ENCODE assay signal across 8 cellular contexts in the genomic region with DNA sequence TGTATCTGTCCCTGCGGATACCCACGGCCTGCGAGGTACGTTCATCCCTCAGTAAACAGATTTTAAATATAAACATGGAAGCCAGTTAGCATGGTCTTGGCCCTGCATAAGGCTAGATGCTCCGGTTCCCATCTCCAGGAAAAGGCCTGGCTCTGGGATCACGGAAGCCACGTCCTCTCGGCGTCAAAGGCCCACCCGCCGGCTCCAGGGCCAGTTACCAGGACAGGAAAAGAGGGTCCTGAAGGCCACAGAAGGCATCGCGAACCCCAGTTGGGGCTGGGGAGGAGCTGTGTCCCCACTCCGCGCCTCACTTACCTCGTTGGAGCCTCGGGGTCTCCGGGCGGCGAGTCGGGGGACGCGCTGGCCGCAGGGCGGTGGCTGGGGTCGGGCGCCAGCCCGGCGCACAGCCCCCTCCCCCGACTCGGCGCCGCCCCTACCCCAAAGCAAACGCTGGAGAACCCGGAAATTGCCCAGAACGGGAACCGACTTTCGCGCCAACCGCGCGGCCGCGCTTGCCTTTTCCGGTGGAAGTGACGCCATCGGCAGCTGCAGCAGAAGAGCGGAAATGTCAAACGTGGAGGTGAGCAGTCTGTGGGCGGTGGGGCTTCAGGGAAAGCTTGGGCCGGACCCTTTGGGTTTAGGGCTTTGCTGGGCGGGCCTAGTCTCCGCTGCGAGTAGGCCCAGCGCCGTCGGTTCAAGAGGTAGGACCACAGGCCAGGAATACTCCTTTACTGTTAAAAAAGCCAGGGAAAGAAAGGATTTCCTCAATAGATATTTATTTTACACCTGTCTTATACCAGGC. TPM values are rescaled to one million over a fixed set of nuclear protein-coding genes. Genes with fewer than 3 reads are reported as not detected.
DNase-seq lines count a peak whose midpoint lies in the region; ATAC-seq and TF ChIP-seq lines count a peak whose summit lies in the region.

A gene (minus strand): TSS at position 488 of the 802 bp plus-strand sequence. CDS start 814 bp downstream, outside the sequence.

- H3K4me1 ChIP-seq in BLaER1 treated with 17β-estradiol and CSF1 and Interleukin-3, amounts not matched to agents 10 nM and 100 nM = peaks cover 27 to 47% (median 40%) of the 10 kb centered on the region in 10 experiments

- peak within 1 kb of the TSS; percentile 80 to 99 (median 94) for H3K4me2 ChIP-seq in BLaER1 treated with 17β-estradiol and CSF1 and Interleukin-3, amounts not matched to agents 10 nM and 100 nM

- no peaks in the 10 kb centered on the region for H3K9me3 ChIP-seq in BLaER1 treated with 17β-estradiol and CSF1 and Interleukin-3, amounts not matched to agents 10 nM and 100 nM (replicated peaks in 1 of 11)

- H3K36me3 ChIP-seq in BLaER1 treated with 17β-estradiol and CSF1 and Interleukin-3, amounts not matched to agents 10 nM and 100 nM = peaks cover 27 to 39% (median 32%) of the 10 kb centered on the region in 11 experiments

- no peaks in the 10 kb centered on the region for H3K9me3 Mint-ChIP-seq in activated CD4-positive, alpha-beta T cell treated with anti-CD3 and anti-CD28 coated beads, Interleukin-2, amount 10 ng/mL, durations not matched to agents 24 days and 14 days

- peaks cover 27% of the 10 kb centered on the region for H3K36me3 Mint-ChIP-seq in activated CD4-positive, alpha-beta T cell treated with anti-CD3 and anti-CD28 coated beads, Interleukin-2, amount 10 ng/mL, durations not matched to agents 24 days and 14 days (ENCODE audit: low read depth)

- H3K27ac ChIP-seq in BLaER1 treated with 17β-estradiol and CSF1 and Interleukin-3, amounts not matched to agents 10 nM and 100 nM = peak within 1 kb of the TSS; percentile 87 to 97 (median 95)
- H3K27ac ChIP-seq in coronary artery = peak within 1 kb of the TSS; percentile 58 to 82
- peak within 1 kb of the TSS; percentile 47 for H3K27ac ChIP-seq in layer of hippocampus (ENCODE audit: low read depth, low read length)

- H3K27ac Mint-ChIP-seq in activated CD4-positive, alpha-beta T cell treated with anti-CD3 and anti-CD28 coated beads, Interleukin-2, amount 10 ng/mL, durations not matched to agents 24 days and 14 days = peak within 1 kb of the TSS; percentile 94

- peak within 1 kb of the TSS; percentile 83 to 96 (median 93) for H3K4me3 ChIP-seq in BLaER1 treated with 17β-estradiol and CSF1 and Interleukin-3, amounts not matched to agents 10 nM and 100 nM
- peak within 1 kb of the TSS; percentile 97 for H3K4me3 ChIP-seq in coronary artery

- H3K27me3 ChIP-seq in BLaER1 treated with 17β-estradiol and CSF1 and Interleukin-3, amounts not matched to agents 10 nM and 100 nM = no peaks in the 10 kb centered on the region
- no peaks in the 10 kb centered on the region for H3K27me3 ChIP-seq in layer of hippocampus (ENCODE audit: control insufficient read depth, insufficient read depth, low read length)

- H4K20me1 ChIP-seq in BLaER1 treated with 17β-estradiol and CSF1 and Interleukin-3, amounts not matched to agents 10 nM and 100 nM = peaks cover 0 to 34% (median 9%) of the 10 kb centered on the region in 11 experiments; a peak in 9 of 22 replicates

- DNase-seq in NCI-H524 treated with DMSO at 0.1 percent for 48 hours (lab: John Stamatoyannopoulos, UW) = peak; percentile 56
- peak; percentile 98 for DNase-seq in activated CD4-positive, alpha-beta T cell treated with anti-CD3 and anti-CD28 coated beads, Interleukin-2, amount 10 ng/mL, durations not matched to agents 24 days and 14 days
- peak; percentile 82 for DNase-seq in coronary artery (ENCODE audit: low spot score)
- peak; percentile 79 to 81 for DNase-seq in stimulated activated CD4-positive, alpha-beta T cell treated with anti-CD3 and anti-CD28 coated beads, Interleukin-1b, Interleukin-23, amount 100 ng/mL, for 4 hours (ENCODE audit: low read depth in 2 of 2)

- peaks cover 26% of the 10 kb centered on the region for H3K4me1 Mint-ChIP-seq in activated CD4-positive, alpha-beta T cell treated with anti-CD3 and anti-CD28 coated beads, Interleukin-2, amount 10 ng/mL, durations not matched to agents 24 days and 14 days

- peak within 1 kb of the TSS; percentile 91 to 97 (median 96) for H3K9ac ChIP-seq in BLaER1 treated with 17β-estradiol and CSF1 and Interleukin-3, amounts not matched to agents 10 nM and 100 nM

- peak within 1 kb of the TSS; percentile 86 for H3K4me3 Mint-ChIP-seq in activated CD4-positive, alpha-beta T cell treated with anti-CD3 and anti-CD28 coated beads, Interleukin-2, amount 10 ng/mL, durations not matched to agents 24 days and 14 days

- intact Hi-C loops in activated CD4-positive, alpha-beta T cell treated with anti-CD3 and anti-CD28 coated beads, Interleukin-2, amount 10 ng/mL, durations not matched to agents 24 days and 14 days (cut with micrococcal nuclease) = loop anchor here (1.0 to 10.0 kb wide), 8 partner anchors 64 to 1245 kb away; a partner anchor contains a TSS

- H3K27me3 Mint-ChIP-seq in activated CD4-positive, alpha-beta T cell treated with anti-CD3 and anti-CD28 coated beads, Interleukin-2, amount 10 ng/mL, durations not matched to agents 24 days and 14 days = no peaks in the 10 kb centered on the region

- TF ChIP-seq CTCF in coronary artery (IDR thresholded peaks at IDR 0.05) = no peak

- ATAC-seq in GM19328 (IDR thresholded peaks at IDR 0.05; ENCODE audit: unreplicated experiment) = peak; percentile 90
- ATAC-seq in HG03460 (IDR thresholded peaks at IDR 0.05; ENCODE audit: unreplicated experiment) = peak; percentile 93

RNA-seq across cellular contexts. Expression of the gene that starts here (rescaled TPM):
- total RNA-seq in activated CD4-positive, alpha-beta T cell treated with anti-CD3 and anti-CD28 coated beads, Interleukin-2, amount 10 ng/mL, durations not matched to agents 24 days and 14 days = 92.6 and 97.9 TPM in 2 replicates

Comparison
In these comparisons a context has a peak if more than half of its experiments do, and no peak if none do; other contexts are left out.
1. Peak in every context shown above with its lines: DNase-seq, ATAC-seq, H3K4me3 ChIP-seq and H3K27ac ChIP-seq.